ENCODE assay signal across 13 cellular contexts in genomic region chr16:69937465-69937951, GRCh38. TPM values are rescaled to one million over a fixed set of nuclear protein-coding genes. Genes with fewer than 3 reads are reported as not detected.
DNase-seq lines count a peak whose midpoint lies in the region; ATAC-seq, FAIRE-seq and TF ChIP-seq lines count a peak whose summit lies in the region.
"Had no signal": no experiment of that assay in that cellular context is flagged by ENCODE, and none has a peak within 500 bp of the region (broad histone marks: within the 10 kb centered on the region; RNA-seq: fewer than 3 reads in every experiment).

No MANE protein-coding gene starts in this region.

- H3K4me1 ChIP-seq in GM23248 (ENCODE audit: insufficient read depth) = no peaks in the 10 kb centered on the region
- H3K4me1 ChIP-seq in SK-N-SH (ENCODE audit: control insufficient read depth in 1 of 2, insufficient read depth in 2 of 2, low read depth in 1 of 2, low read length in 1 of 2) = peaks cover 0 to 5% of the 10 kb centered on the region in 2 experiments; a peak in 1 of 4 replicates
- H3K4me1 ChIP-seq in pancreas = no peaks in the 10 kb centered on the region

- ATAC-seq in pancreas = no peak
- ATAC-seq in HG03159 (IDR thresholded peaks at IDR 0.05; ENCODE audit: unreplicated experiment) = no peak

- H3K9me3 ChIP-seq in GM23248 (ENCODE audit: low read depth) (no peaks in the 10 kb centered on the region), SK-N-SH (no peaks in the 10 kb centered on the region), pancreas (no peaks in the 10 kb centered on the region)

- CTCF ChIA-PET in SK-N-SH (lab: Yijun Ruan, JAX) = interaction anchor here (0.6 to 9.3 kb wide), 20 partner anchors 33 to 549 kb away, joined by 3 to 65 read pairs (median 3); partner anchors contain the start of gene NOB1

- H3K4me3 ChIP-seq in GM23248 (no peak overlapping the region), SK-N-SH (ENCODE audit: low read depth in 2 of 2, low read length in 1 of 2) (no peak overlapping the region), foreskin fibroblast (ENCODE audit: low read depth in 1 of 2, low read length in 2 of 2) (no peak overlapping the region), pancreas (no peak overlapping the region)

- no peak for TF ChIP-seq EP300 in SK-N-SH (IDR thresholded peaks at IDR 0.05; ENCODE audit: borderline replicate concordance in 1 of 2, low read depth in 1 of 2, low read length in 1 of 2)

- no peak overlapping the region for H3K9ac ChIP-seq in GM23248
- no peak overlapping the region for H3K9ac ChIP-seq in SK-N-SH
- H3K9ac ChIP-seq: KMS-11 had no signal

- H3K79me2 ChIP-seq in GM23248 (ENCODE audit: insufficient read depth) = no peaks in the 10 kb centered on the region
- no peaks in the 10 kb centered on the region for H3K79me2 ChIP-seq in SK-N-SH (ENCODE audit: insufficient read depth)

- no peak overlapping the region for H3K27ac ChIP-seq in GM23248
- no peak overlapping the region for H3K27ac ChIP-seq in SK-N-SH (ENCODE audit: low read depth in 2 of 2, low read length in 1 of 2)
- H3K27ac ChIP-seq in pancreas = no peak overlapping the region
- H3K27ac ChIP-seq: KMS-11 had no signal

- H3K36me3 ChIP-seq in GM23248 (ENCODE audit: low read depth) (peaks cover 10% of the 10 kb centered on the region; the same call in 1 of the 2 replicates), SK-N-SH (replicated peaks in 1 of 2; ENCODE audit: control insufficient read depth in 1 of 2, insufficient read depth in 2 of 2, low read length in 1 of 2) (peaks cover 3 to 40% of the 10 kb centered on the region in 2 experiments), pancreas (peaks cover 0 to 85% (median 46%) of the 10 kb centered on the region in 3 donors)

- WGBS in GM23248 (ENCODE audit: low coverage in 1 of 2, low lambda C conversion rate in 2 of 2, missing lambda C conversion rate in 2 of 2), 2 experiments = 90 to 93% methylated on average over 16 of the region's 16 CpGs
- WGBS in SK-N-SH (ENCODE audit: low lambda C conversion rate) = 84% methylated on average over 16 of the region's 16 CpGs
- WGBS in pancreas, 2 donors = 91% methylated on average over 16 of the region's 16 CpGs

- H3K4me2 ChIP-seq in GM23248 (ENCODE audit: unreplicated experiment) (no peak overlapping the region), SK-N-SH (no peak overlapping the region)
- H3K4me2 ChIP-seq: KMS-11 had no signal

- H3F3A ChIP-seq in GM23248 (ENCODE audit: insufficient read depth) (no peaks in the 10 kb centered on the region; the same call in 1 of the 2 replicates), SK-N-SH (replicated peaks; ENCODE audit: insufficient read depth) (no peaks in the 10 kb centered on the region)

- H3K27me3 ChIP-seq in GM23248 (replicated peaks; ENCODE audit: insufficient read depth) = no peaks in the 10 kb centered on the region
- no peaks in the 10 kb centered on the region for H3K27me3 ChIP-seq in SK-N-SH (ENCODE audit: insufficient read depth)
- H3K27me3 ChIP-seq in pancreas = no peaks in the 10 kb centered on the region

- intact Hi-C loops in pancreas (cut with DNase I) = no loop called here

- in situ Hi-C loops in GM23248 (cut with MboI) = no loop called here

- H2AFZ ChIP-seq in GM23248 (no peak overlapping the region), SK-N-SH (ENCODE audit: low read depth) (no peak overlapping the region)

- DNase-seq in GM23248 = peak; percentile 18
- peak; percentile 65 for DNase-seq in SK-N-SH
- peak in 1 of 2 donors; percentile 41 for DNase-seq in foreskin fibroblast
- DNase-seq in putamen (ENCODE audit: low spot score) = peak; percentile 62
- DNase-seq in stimulated activated CD4-positive, alpha-beta T cell treated with anti-CD3 and anti-CD28 coated beads, Interleukin-4, amount 100 ng/mL, for 1 hour = no peak
- DNase-seq in T-helper 1 cell = no peak
- no peak for DNase-seq in pancreas
- DNase-seq: activated gamma-delta T cell; effector CD4-positive, alpha-beta T cell; kidney glomerular epithelial cell; NCI-H69 had no signal

- POLR2A ChIA-PET in SK-N-SH (lab: Yijun Ruan, JAX) = no interaction called here

- no peak for FAIRE-seq in pancreas (lab: Jason Lieb, UNC)

- H4K20me1 ChIP-seq in GM23248 (ENCODE audit: insufficient read depth) (no peaks in the 10 kb centered on the region), SK-N-SH (ENCODE audit: insufficient read depth) (no peaks in the 10 kb centered on the region)

- TF ChIP-seq RAD21 in SK-N-SH (IDR thresholded peaks at IDR 0.05; ENCODE audit: low read length) = peak; percentile 70

- H3K9me2 ChIP-seq in GM23248 (ENCODE audit: insufficient read depth) = no peaks in the 10 kb centered on the region
- H3K9me2 ChIP-seq in SK-N-SH = no peaks in the 10 kb centered on the region

- TF ChIP-seq CTCF in SK-N-SH (IDR thresholded peaks at IDR 0.05) (peak; percentile 40), foreskin fibroblast (IDR thresholded peaks at IDR 0.05; ENCODE audit: low read depth, low read length) (peak; percentile 44), pancreas (IDR thresholded peaks at IDR 0.05) (no peak)

TF ChIP-seq in SK-N-SH, 30 proteins besides CTCF, POLR2A, EP300 and RAD21:
- TF ChIP-seq SMC3 (IDR thresholded peaks at IDR 0.05; ENCODE audit: low read depth, low read length) (peak; percentile 44), MEF2A (IDR thresholded peaks at IDR 0.05; ENCODE audit: borderline replicate concordance, low read depth) (no peak)

RNA-seq across cellular contexts. Expression of gene CLEC18A, which starts 13.6 kb away (rescaled TPM):
- total RNA-seq in GM23248 (2014; rRNA removed; shearing (Covaris generic)) = 0.43 TPM in 1 of 2 replicates, not detected in the other
- polyA plus RNA-seq in GM23248 (2016; fragmentation: Nextera tagmentation; extraction: Ambion mirVana) (0.10 and 0.13 TPM in 2 replicates), SK-N-SH (2012; rRNA removed) (0.15 and 0.20 TPM in 2 replicates), pancreas (1 to 10 TPM; 2.2 to 5.5 TPM)
- polyA plus RNA-seq in SK-N-SH (2012; cell fraction: cytosol; rRNA removed) = 0.01 and 0.04 TPM in 2 replicates
- polyA plus RNA-seq in SK-N-SH (2012; cell fraction: nucleus; rRNA removed) = 2.0 and 3.1 TPM in 2 replicates
- total RNA-seq in pancreas = 1 to 10 TPM in 1 of 6 donors, under 1 TPM in 5; 0.28 to 1.6 (median 0.35) TPM

Comparison
In these comparisons a context has a peak if more than half of its experiments do, and no peak if none do; other contexts are left out.
1. DNase-seq: peak in GM23248 (single experiment), SK-N-SH (single experiment) and putamen (single experiment); none in stimulated activated CD4-positive, alpha-beta T cell treated with anti-CD3 and anti-CD28 coated beads, Interleukin-4, amount 100 ng/mL, for 1 hour (single experiment), T-helper 1 cell (0 of 5) and pancreas (0 of 6).
2. CTCF ChIP-seq: peak in SK-N-SH (single experiment) and foreskin fibroblast (single experiment); none in pancreas (0 of 4).